In genomic region chr20:611047-611842, GRCh38 we compare ENCODE assay signal across 13 cellular contexts. TPM values are rescaled to one million over a fixed set of nuclear protein-coding genes. Genes with fewer than 3 reads are reported as not detected.
A peak's percentile ranks its signal among the peaks of the same experiment; 100 is the strongest.
DNase-seq lines count a peak whose midpoint lies in the region; ATAC-seq and TF ChIP-seq lines count a peak whose summit lies in the region.
"Had no signal": no experiment of that assay in that cellular context is flagged by ENCODE, and none has a peak within 500 bp of the region (broad histone marks: within the 10 kb centered on the region; RNA-seq: fewer than 3 reads in every experiment).

No MANE protein-coding gene starts in this region.

- DNase-seq in natural killer cell, result no peak
- DNase-seq in natural killer cell treated with Interleukin-12 subunit alpha and Interleukin-12 subunit beta and Interleukin-15 and Interleukin-18, amount 100 ng/mL, for 72 hours (ENCODE audit: low spot score), result no peak
- DNase-seq in chondrocyte (ENCODE audit: low spot score), result peak; percentile 54
- no peak for DNase-seq in naive thymus-derived CD8-positive, alpha-beta T cell
- DNase-seq in GF-D8 (lab: John Stamatoyannopoulos, UW), result no peak
- DNase-seq in G401 (ENCODE audit: low spot score), result no peak
- DNase-seq: activated CD8-positive, alpha-beta T cell treated with anti-CD3 and anti-CD28 coated beads for 36 hours; foreskin keratinocyte; NCI-H1930; NCI-H526 treated with DMSO at 0.1 percent for 48 hours; stimulated activated naive CD4-positive, alpha-beta T cell treated with Interleukin-2 at 50 U/mL for 16 hours had no signal

- H3K9me3 Mint-ChIP-seq in natural killer cell (no peaks in the 10 kb centered on the region), chondrocyte (ENCODE audit: low read depth) (no peaks in the 10 kb centered on the region)
- no peaks in the 10 kb centered on the region for H3K9me3 Mint-ChIP-seq in natural killer cell treated with Interleukin-12 subunit alpha and Interleukin-12 subunit beta and Interleukin-15 and Interleukin-18, amount 100 ng/mL, for 72 hours
- H3K9me3 Mint-ChIP-seq in naive thymus-derived CD8-positive, alpha-beta T cell, result no peaks in the 10 kb centered on the region
- H3K9me3 Mint-ChIP-seq: activated CD8-positive, alpha-beta T cell treated with anti-CD3 and anti-CD28 coated beads for 36 hours had no signal

- TF ChIP-seq CTCF in natural killer cell (IDR thresholded peaks at IDR 0.05) (no peak), chondrocyte (IDR thresholded peaks at IDR 0.05) (no peak)

- H3K4me1 Mint-ChIP-seq in natural killer cell, result peaks cover 0 to 4% of the 10 kb centered on the region in 2 donors
- H3K4me1 Mint-ChIP-seq in natural killer cell treated with Interleukin-12 subunit alpha and Interleukin-12 subunit beta and Interleukin-15 and Interleukin-18, amount 100 ng/mL, for 72 hours (ENCODE audit: low read depth in 2 of 2), result peaks cover 4 to 7% of the 10 kb centered on the region in 2 donors
- H3K4me1 Mint-ChIP-seq in chondrocyte (ENCODE audit: low read depth), result peaks cover 5% of the 10 kb centered on the region
- peaks cover 4 to 15% (median 12%) of the 10 kb centered on the region in 4 donors for H3K4me1 Mint-ChIP-seq in naive thymus-derived CD8-positive, alpha-beta T cell

- H3K4me3 Mint-ChIP-seq in natural killer cell (peak overlapping the region; percentile 60), chondrocyte (ENCODE audit: unreplicated experiment) (peak overlapping the region; percentile 25)
- no peak overlapping the region for H3K4me3 Mint-ChIP-seq in natural killer cell treated with Interleukin-12 subunit alpha and Interleukin-12 subunit beta and Interleukin-15 and Interleukin-18, amount 100 ng/mL, for 72 hours
- peak overlapping the region in 6 of 10 donors; percentile 13 to 62 (median 38) for H3K4me3 Mint-ChIP-seq in naive thymus-derived CD8-positive, alpha-beta T cell
- H3K4me3 Mint-ChIP-seq: activated CD8-positive, alpha-beta T cell treated with anti-CD3 and anti-CD28 coated beads for 36 hours had no signal

- H3K27ac Mint-ChIP-seq in natural killer cell (no peak overlapping the region), chondrocyte (ENCODE audit: unreplicated experiment) (no peak overlapping the region)
- no peak overlapping the region for H3K27ac Mint-ChIP-seq in natural killer cell treated with Interleukin-12 subunit alpha and Interleukin-12 subunit beta and Interleukin-15 and Interleukin-18, amount 100 ng/mL, for 72 hours
- H3K27ac Mint-ChIP-seq in naive thymus-derived CD8-positive, alpha-beta T cell, result no peak overlapping the region
- H3K27ac Mint-ChIP-seq: activated CD8-positive, alpha-beta T cell treated with anti-CD3 and anti-CD28 coated beads for 36 hours had no signal

- POLR2A ChIA-PET in naive thymus-derived CD8-positive, alpha-beta T cell (lab: Charles Lee), result no interaction called here

- intact Hi-C loops in natural killer cell (cut with micrococcal nuclease), result no loop called here

- no peaks in the 10 kb centered on the region for H3K36me3 Mint-ChIP-seq in natural killer cell
- H3K36me3 Mint-ChIP-seq in natural killer cell treated with Interleukin-12 subunit alpha and Interleukin-12 subunit beta and Interleukin-15 and Interleukin-18, amount 100 ng/mL, for 72 hours, result no peaks in the 10 kb centered on the region
- H3K36me3 Mint-ChIP-seq in chondrocyte (ENCODE audit: low read depth), result peaks cover 4% of the 10 kb centered on the region
- no peaks in the 10 kb centered on the region for H3K36me3 Mint-ChIP-seq in naive thymus-derived CD8-positive, alpha-beta T cell

- peaks cover 45 to 51% of the 10 kb centered on the region in 2 donors for H3K27me3 Mint-ChIP-seq in natural killer cell (ENCODE audit: low read depth in 2 of 2)
- peaks cover 32 to 56% of the 10 kb centered on the region in 2 donors for H3K27me3 Mint-ChIP-seq in natural killer cell treated with Interleukin-12 subunit alpha and Interleukin-12 subunit beta and Interleukin-15 and Interleukin-18, amount 100 ng/mL, for 72 hours
- peaks cover 46% of the 10 kb centered on the region for H3K27me3 Mint-ChIP-seq in chondrocyte (ENCODE audit: low read depth)
- peaks cover 44 to 84% (median 48%) of the 10 kb centered on the region in 5 donors for H3K27me3 Mint-ChIP-seq in naive thymus-derived CD8-positive, alpha-beta T cell

- in situ Hi-C loops in G401 (cut with HindIII; ENCODE audit: low sequenced_read_pairs), result no loop called here

- ATAC-seq in natural killer cell (no peak), GM21528 (IDR thresholded peaks at IDR 0.05; ENCODE audit: low FRiP score, unreplicated experiment) (no peak), GM21367 (IDR thresholded peaks at IDR 0.05; ENCODE audit: unreplicated experiment) (no peak)
- no peak for ATAC-seq in natural killer cell treated with Interleukin-12 subunit alpha and Interleukin-12 subunit beta and Interleukin-15 and Interleukin-18, amount 100 ng/mL, for 72 hours
- ATAC-seq in naive thymus-derived CD8-positive, alpha-beta T cell, result no peak
- ATAC-seq: activated CD8-positive, alpha-beta T cell treated with anti-CD3 and anti-CD28 coated beads for 36 hours had no signal

RNA-seq across cellular contexts. Expression of gene TCF15, which starts 1.1 kb away (rescaled TPM):
- under 1 TPM in 1 of 3 donors, not detected in 2; 0.32 TPM for total RNA-seq in natural killer cell
- under 1 TPM in 1 of 2 donors, not detected in 1; 0.36 TPM for total RNA-seq in natural killer cell treated with Interleukin-12 subunit alpha and Interleukin-12 subunit beta and Interleukin-15 and Interleukin-18, amount 100 ng/mL, for 72 hours
- 0.28 to 0.50 TPM in 2 of 3 replicates, not detected in the other for total RNA-seq in chondrocyte
- not detected for total RNA-seq in naive thymus-derived CD8-positive, alpha-beta T cell
- polyA plus RNA-seq in naive thymus-derived CD8-positive, alpha-beta T cell, result not detected
- 0.10 and 3.1 TPM in 2 replicates for total RNA-seq in G401 (2014; rRNA removed; shearing (Covaris generic))
- total RNA-seq: foreskin keratinocyte had no signal

RNA-seq across cellular contexts. Expression of gene SRXN1, which starts 41.8 kb away (rescaled TPM):
- total RNA-seq in natural killer cell (10 to 100 TPM in 2 of 3 donors, 1 to 10 TPM in 1; 9.1 to 16.7 (median 11.6) TPM), chondrocyte (19.3 to 20.8 TPM (median 20.6 TPM) in 3 replicates)
- 10 to 100 TPM; 19.4 to 30.2 TPM for total RNA-seq in natural killer cell treated with Interleukin-12 subunit alpha and Interleukin-12 subunit beta and Interleukin-15 and Interleukin-18, amount 100 ng/mL, for 72 hours
- 1 to 10 TPM; 2.4 to 2.6 TPM for total RNA-seq in naive thymus-derived CD8-positive, alpha-beta T cell
- polyA plus RNA-seq in naive thymus-derived CD8-positive, alpha-beta T cell, result 10 to 100 TPM in 1 of 3 donors, under 1 TPM in 2; 0.26 to 15.6 (median 0.86) TPM
- 65.4 and 70.6 TPM in 2 replicates for total RNA-seq in G401 (2014; rRNA removed; shearing (Covaris generic))
